8 cellular contexts compared by ENCODE assay signal in genomic region chr6:33410050-33410710, GRCh38. TPM values are rescaled to one million over a fixed set of nuclear protein-coding genes. Genes with fewer than 3 reads are reported as not detected.
DNase-seq lines count a peak whose midpoint lies in the region; ATAC-seq and TF ChIP-seq lines count a peak whose summit lies in the region.

No MANE protein-coding gene starts in this region.

- H3K27me3 ChIP-seq in liver (ENCODE audit: control insufficient read depth in 4 of 4, insufficient read depth in 4 of 4, low read length in 3 of 4): no peaks in the 10 kb centered on the region

- peak overlapping the region; percentile 82 to 94 for H3K27ac ChIP-seq in liver (ENCODE audit: low read depth in 1 of 2, low read length in 2 of 2)

- H3K9ac ChIP-seq in liver (ENCODE audit: low read depth in 1 of 2, low read length in 2 of 2): peak overlapping the region; percentile 24 to 45

- peak; percentile 99 for DNase-seq in CD1c-positive myeloid dendritic cell (ENCODE audit: extremely low spot score)
- DNase-seq in NCI-H748 (lab: John Stamatoyannopoulos, UW; ENCODE audit: unreplicated experiment): peak; percentile 99
- peak; percentile 89 to 97 for DNase-seq in activated CD4-positive, alpha-beta T cell treated with anti-CD3 and anti-CD28 coated beads, Interleukin-2, amount 50 U/mL, for 24 hours (ENCODE audit: low read depth in 1 of 2, low spot score in 1 of 2)
- peak; percentile 95 for DNase-seq in dedifferentiated amniotic fluid mesenchymal stem cell (ENCODE audit: extremely low spot score)
- DNase-seq in stimulated activated CD4-positive, alpha-beta T cell treated with anti-CD3 and anti-CD28 coated beads, Interleukin-2, amount 100 ng/mL, for 48 hours: peak; percentile 92 to 99

- peaks cover 2 to 15% (median 12%) of the 10 kb centered on the region in 4 donors for H3K4me1 ChIP-seq in liver (ENCODE audit: control insufficient read depth in 4 of 4, insufficient read depth in 4 of 4, low read length in 3 of 4)

- ATAC-seq in GM19397 (IDR thresholded peaks at IDR 0.05; ENCODE audit: unreplicated experiment): peak; percentile 87
- peak; percentile 39 for ATAC-seq in HG03558 (IDR thresholded peaks at IDR 0.05; ENCODE audit: extremely low read depth, unreplicated experiment)

- peaks cover 4 to 25% (median 15%) of the 10 kb centered on the region in 4 donors for H3K36me3 ChIP-seq in liver (ENCODE audit: control insufficient read depth in 4 of 4, insufficient read depth in 3 of 4, low read depth in 1 of 4, low read length in 3 of 4)

- WGBS in liver: under 1% methylated on average over 65 of the region's 65 CpGs

- peak overlapping the region; percentile 53 to 97 (median 60) for H3K4me3 ChIP-seq in liver (ENCODE audit: low read depth in 1 of 3, low read length in 3 of 3)

- TF ChIP-seq RAD21 in liver (IDR thresholded peaks at IDR 0.05): peak in 1 of 2 donors; percentile 6

- H3K9me3 ChIP-seq in liver (ENCODE audit: control insufficient read depth in 4 of 4, low read length in 3 of 4): no peaks in the 10 kb centered on the region

- no peak for TF ChIP-seq CTCF in liver (IDR thresholded peaks at IDR 0.05; ENCODE audit: low read depth, low read length, missing input control)

TF ChIP-seq in liver, 16 proteins besides CTCF, POLR2A, EP300 and RAD21:
- TF ChIP-seq EGR1 (IDR thresholded peaks at IDR 0.05; ENCODE audit: low read depth in 2 of 2) (no peak), JUND (IDR thresholded peaks at IDR 0.05) (no peak), MAX (IDR thresholded peaks at IDR 0.05) (no peak), REST (IDR thresholded peaks at IDR 0.05) (no peak), TAF1 (conservative IDR thresholded peaks at IDR 0.05) (no peak), ZBTB33 (IDR thresholded peaks at IDR 0.05) (no peak), YY1 (IDR thresholded peaks at IDR 0.05) (peak; percentile 12), RXRA (IDR thresholded peaks at IDR 0.05) (peak in 1 of 2 donors; percentile 2), NR2F2 (IDR thresholded peaks at IDR 0.05) (no peak), ATF3 (IDR thresholded peaks at IDR 0.05) (no peak), FOXA2 (IDR thresholded peaks at IDR 0.05) (no peak), HNF4G (IDR thresholded peaks at IDR 0.05) (no peak), FOXA1 (IDR thresholded peaks at IDR 0.05) (peak; percentile 32), SP1 (IDR thresholded peaks at IDR 0.05) (peak; percentile 77), GABPA (IDR thresholded peaks at IDR 0.05 in 1 of 2, conservative IDR thresholded peaks at IDR 0.05 in 1 of 2) (peak in 1 of 2 donors; percentile 72), HNF4A (conservative IDR thresholded peaks at IDR 0.05) (peak in 1 of 2 donors; percentile 60)

RNA-seq across cellular contexts. Expression of gene PHF1, which starts 0.6 kb away (rescaled TPM):
- 10 to 100 TPM in 1 of 2 donors, 1 to 10 TPM in 1; 7.2 to 13.5 TPM for total RNA-seq in liver
- polyA plus RNA-seq in liver: 10 to 100 TPM in 1 of 2 donors, 1 to 10 TPM in 1; 9.9 to 13.1 TPM

RNA-seq across cellular contexts. Expression of gene CUTA, which starts 7.7 kb away (rescaled TPM):
- 10 to 100 TPM; 33.1 to 46.0 TPM for total RNA-seq in liver
- polyA plus RNA-seq in liver: 100 to 1,000 TPM; 140 to 164 TPM

RNA-seq across cellular contexts. Expression of gene SYNGAP1, which starts 9.7 kb away (rescaled TPM):
- total RNA-seq in liver: 1 to 10 TPM; 1.1 to 1.8 TPM
- polyA plus RNA-seq in liver: 1 to 10 TPM in 1 of 2 donors, under 1 TPM in 1; 0.32 to 1.2 TPM

RNA-seq across cellular contexts. Expression of gene KIFC1, which starts 18.6 kb away (rescaled TPM):
- total RNA-seq in liver: 10 to 100 TPM in 1 of 2 donors, under 1 TPM in 1; 0.08 to 30.0 TPM
- polyA plus RNA-seq in liver: 1 to 10 TPM in 1 of 2 donors, under 1 TPM in 1; 0.29 to 2.2 TPM

RNA-seq across cellular contexts. Expression of gene ZBTB9, which starts 44.2 kb away (rescaled TPM):
- 1 to 10 TPM; 1.6 to 3.4 TPM for total RNA-seq in liver
- 1 to 10 TPM; 1.1 to 3.0 TPM for polyA plus RNA-seq in liver

Comparison
In these comparisons a context has a peak if more than half of its experiments do, and no peak if none do; other contexts are left out.
1. Peak in every context shown above with its lines: DNase-seq, ATAC-seq, H3K4me3 ChIP-seq and H3K27ac ChIP-seq.